8 cellular contexts compared by ENCODE assay signal in the genomic region with DNA sequence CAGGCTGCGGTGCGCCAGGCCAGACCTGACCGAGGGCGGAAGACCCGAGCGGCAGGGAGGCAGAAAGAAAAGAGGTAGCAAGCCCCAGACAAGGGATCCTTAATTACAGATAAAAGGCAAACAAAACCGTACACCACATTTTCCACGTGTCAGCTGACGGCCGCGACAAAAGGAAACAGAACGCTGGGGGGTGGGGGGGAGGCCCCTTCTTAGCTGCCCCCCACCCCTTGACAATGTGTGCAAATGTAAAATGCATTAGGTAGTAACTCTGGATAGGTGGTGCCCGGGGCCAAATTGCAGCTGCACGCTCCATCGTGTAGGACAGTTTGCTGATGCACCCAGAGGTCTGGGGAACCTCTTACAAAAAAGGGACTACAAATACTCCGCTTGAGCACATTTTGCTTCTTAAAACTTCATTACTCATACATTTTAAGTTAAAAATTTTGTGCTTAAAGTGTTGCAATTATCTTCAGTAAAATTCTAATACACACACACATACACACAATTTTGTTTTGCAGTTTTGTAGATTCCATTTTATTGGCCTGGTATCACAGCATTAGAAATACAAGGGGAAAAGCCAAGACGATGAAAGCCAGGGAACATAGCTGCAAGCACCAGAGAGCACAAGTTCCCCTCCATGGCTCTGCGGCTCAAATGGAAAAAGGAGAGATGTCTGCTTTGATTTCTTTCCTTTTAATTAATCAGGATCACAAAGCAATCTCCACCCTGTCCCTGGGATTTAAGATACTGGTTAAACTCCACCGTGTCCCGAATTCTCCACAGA.
A peak's percentile ranks its signal among the peaks of the same experiment; 100 is the strongest.
DNase-seq lines count a peak whose midpoint lies in the region; ATAC-seq and TF ChIP-seq lines count a peak whose summit lies in the region.

No MANE protein-coding gene starts in this region.

- no peaks in the 10 kb centered on the region for H4K20me1 ChIP-seq in PC-9 (ENCODE audit: insufficient read depth)

- no peak overlapping the region for H3K4me2 ChIP-seq in PC-9

- intact Hi-C loops in PC-9 (cut with micrococcal nuclease; ENCODE audit: unreplicated experiment), result no loop called here

- DNase-seq in germinal center (ENCODE audit: low spot score) (peak; percentile 3), PC-9 (no peak), NCI-H2029 (lab: John Stamatoyannopoulos, UW) (no peak), DMS53 treated with DMSO at 0.1 percent for 48 hours (lab: John Stamatoyannopoulos, UW; ENCODE audit: unreplicated experiment) (no peak)

- POLR2A ChIA-PET in PC-9 (lab: Charles Lee; ENCODE audit: unreplicated experiment), result no interaction called here

- H3K27me3 ChIP-seq in rectal smooth muscle tissue (ENCODE audit: control insufficient read depth, insufficient read depth, low read length), result no peaks in the 10 kb centered on the region
- no peaks in the 10 kb centered on the region for H3K27me3 ChIP-seq in PC-9 (ENCODE audit: insufficient read depth, low read depth)

- no peaks in the 10 kb centered on the region for H3K79me2 ChIP-seq in PC-9 (ENCODE audit: low read depth)

- H3K4me1 ChIP-seq in rectal smooth muscle tissue (ENCODE audit: control insufficient read depth, insufficient read depth, low read length), result no peaks in the 10 kb centered on the region
- H3K4me1 ChIP-seq in PC-9 (replicated peaks; ENCODE audit: insufficient read depth), result no peaks in the 10 kb centered on the region

- BruUV-seq in PC-9 (replicated peaks; lab: Mats Ljungman, UMichigan), result no TSS peak

- no peak overlapping the region for H3K9ac ChIP-seq in rectal smooth muscle tissue (ENCODE audit: low read length)

- H3K9me2 ChIP-seq in PC-9 (ENCODE audit: insufficient read depth), result no peaks in the 10 kb centered on the region

- H3K36me3 ChIP-seq in rectal smooth muscle tissue (ENCODE audit: control insufficient read depth, insufficient read depth, low read length) (no peaks in the 10 kb centered on the region), PC-9 (ENCODE audit: low read depth) (no peaks in the 10 kb centered on the region)

- no peak overlapping the region for H2AFZ ChIP-seq in PC-9

- CTCF ChIA-PET in PC-9 (lab: Charles Lee), result no interaction called here

- no peaks in the 10 kb centered on the region for H3F3A ChIP-seq in PC-9 (ENCODE audit: insufficient read depth, low read depth)

- no peak overlapping the region for H3K27ac ChIP-seq in rectal smooth muscle tissue (ENCODE audit: low read depth, low read length)
- H3K27ac ChIP-seq in PC-9, result no peak overlapping the region

- H3K4me3 ChIP-seq in rectal smooth muscle tissue (ENCODE audit: low read length) (peak overlapping the region; percentile 65), PC-9 (no peak overlapping the region)

- H3K9me3 ChIP-seq in PC-9 (ENCODE audit: insufficient read depth, low read depth), result no peaks in the 10 kb centered on the region

- no peak for TF ChIP-seq CTCF in PC-9 (conservative IDR thresholded peaks at IDR 0.05)

- ATAC-seq in GM18519 (IDR thresholded peaks at IDR 0.05; ENCODE audit: low FRiP score, unreplicated experiment) (peak; percentile 30), HG02759 (IDR thresholded peaks at IDR 0.05; ENCODE audit: unreplicated experiment) (peak; percentile 14), SK-N-SH treated with all-trans-retinoic acid at 6 μM for 48 hours (peak; percentile 41)

TF ChIP-seq in SK-N-SH treated with all-trans-retinoic acid at 6 μM for 48 hours, 23 proteins besides CTCF, POLR2A, EP300 and RAD21:
- TF ChIP-seq PPARA (CRISPR knock-in tag; IDR thresholded peaks at IDR 0.05; ENCODE audit: borderline replicate concordance), result no peak
- no peak for TF ChIP-seq TOX (CRISPR knock-in tag; IDR thresholded peaks at IDR 0.05; ENCODE audit: borderline replicate concordance)
- no peak for TF ChIP-seq ZNF70 (CRISPR knock-in tag; IDR thresholded peaks at IDR 0.05)
- TF ChIP-seq, protein P1, sequence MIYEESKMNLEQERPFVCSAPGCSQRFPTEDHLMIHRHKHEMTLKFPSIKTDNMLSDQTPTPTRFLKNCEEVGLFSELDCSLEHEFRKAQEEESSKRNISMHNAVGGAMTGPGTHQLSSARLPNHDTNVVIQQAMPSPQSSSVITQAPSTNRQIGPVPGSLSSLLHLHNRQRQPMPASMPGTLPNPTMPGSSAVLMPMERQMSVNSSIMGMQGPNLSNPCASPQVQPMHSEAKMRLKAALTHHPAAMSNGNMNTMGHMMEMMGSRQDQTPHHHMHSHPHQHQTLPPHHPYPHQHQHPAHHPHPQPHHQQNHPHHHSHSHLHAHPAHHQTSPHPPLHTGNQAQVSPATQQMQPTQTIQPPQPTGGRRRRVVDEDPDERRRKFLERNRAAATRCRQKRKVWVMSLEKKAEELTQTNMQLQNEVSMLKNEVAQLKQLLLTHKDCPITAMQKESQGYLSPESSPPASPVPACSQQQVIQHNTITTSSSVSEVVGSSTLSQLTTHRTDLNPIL (CRISPR knock-in tag; IDR thresholded peaks at IDR 0.05; ENCODE audit: low read depth), result no peak
- TF ChIP-seq ZC3H10 (CRISPR knock-in tag; IDR thresholded peaks at IDR 0.05), result no peak
